7 cellular contexts compared by ENCODE assay signal in genomic region chr7:2853552-2853951, GRCh38. TPM values are rescaled to one million over a fixed set of nuclear protein-coding genes. Genes with fewer than 3 reads are reported as not detected.
DNase-seq lines count a peak whose midpoint lies in the region; ATAC-seq, FAIRE-seq and TF ChIP-seq lines count a peak whose summit lies in the region.
"Not testable (repeated sequence)": the region's sequence is repeated elsewhere in the genome, so short reads cannot be mapped to it uniquely, and the experiment has no call there.

No MANE protein-coding gene starts in this region.

- H3K79me2 ChIP-seq in astrocyte (ENCODE audit: insufficient read depth, low read length); endothelial cell of umbilical vein (ENCODE audit: control insufficient read depth, insufficient read depth, low read length); osteoblast (ENCODE audit: insufficient read depth, low read length): not testable (repeated sequence)

- H2BK20ac ChIP-seq in IMR-90 (ENCODE audit: low read depth, low read length) = not testable (repeated sequence)

- not testable (repeated sequence) for ATAC-seq in IMR-90 (ENCODE audit: low read depth)
- peak; percentile 78 to 81 for ATAC-seq in stimulated activated naive B cell treated with anti-CD40 and anti-IgM and Interleukin-4, amounts not matched to agents 10 μg/mL and 1 μg/mL and 100 μg/mL, for 72 hours (replicated peaks)

- not testable (repeated sequence) for H3K9me3 Mint-ChIP-seq in astrocyte (ENCODE audit: unreplicated experiment); stimulated activated naive B cell treated with anti-CD40 and anti-IgM and Interleukin-4, amounts not matched to agents 10 μg/mL and 1 μg/mL and 100 μg/mL, for 72 hours

- not testable (repeated sequence) for H3K4me3 Mint-ChIP-seq in astrocyte (ENCODE audit: unreplicated experiment); stimulated activated naive B cell treated with anti-CD40 and anti-IgM and Interleukin-4, amounts not matched to agents 10 μg/mL and 1 μg/mL and 100 μg/mL, for 72 hours

- peak overlapping the region; percentile 34 for H3K27ac Mint-ChIP-seq in astrocyte (ENCODE audit: unreplicated experiment)
- H3K27ac Mint-ChIP-seq in stimulated activated naive B cell treated with anti-CD40 and anti-IgM and Interleukin-4, amounts not matched to agents 10 μg/mL and 1 μg/mL and 100 μg/mL, for 72 hours = not testable (repeated sequence)

- H3K14ac ChIP-seq in IMR-90 (replicated peaks; ENCODE audit: low read depth, low read length) = 0 out of 2 replicates have a peak overlapping the region, but pooled peaks have one; percentile 24

- not testable (repeated sequence) for H3K36me3 ChIP-seq in IMR-90 (ENCODE audit: control insufficient read depth, insufficient read depth, low read length); astrocyte (ENCODE audit: insufficient read depth, low read length); endothelial cell of umbilical vein (ENCODE audit: control insufficient read depth in 2 of 2, extremely low read depth in 1 of 2, insufficient read depth in 2 of 2, low read length in 2 of 2); right atrium auricular region; osteoblast (ENCODE audit: insufficient read depth, low read length)

- H3K4me1 ChIP-seq in IMR-90 (ENCODE audit: control insufficient read depth, insufficient read depth, low read length); astrocyte (ENCODE audit: insufficient read depth, low read length); endothelial cell of umbilical vein (ENCODE audit: control insufficient read depth, extremely low read depth, insufficient read depth, low read length); right atrium auricular region: not testable (repeated sequence)
- H3K4me1 ChIP-seq in osteoblast (ENCODE audit: insufficient read depth, low read length) = peaks cover 12% of the 10 kb centered on the region

- not testable (repeated sequence) for DNase-seq in GM12891 (ENCODE audit: insufficient read length, low spot score); IMR-90; astrocyte (ENCODE audit: low read depth); endothelial cell of umbilical vein (ENCODE audit: low read depth, low spot score); right atrium auricular region (ENCODE audit: low spot score); osteoblast (ENCODE audit: insufficient read length, low spot score, missing footprints); stimulated activated naive B cell treated with anti-CD40 and anti-IgM and Interleukin-4, amounts not matched to agents 10 μg/mL and 1 μg/mL and 100 μg/mL, for 72 hours

- not testable (repeated sequence) for H3K4ac ChIP-seq in IMR-90 (ENCODE audit: low read depth, low read length)

- not testable (repeated sequence) for H3K4me2 ChIP-seq in IMR-90 (ENCODE audit: low read depth, low read length); astrocyte (ENCODE audit: low read length); endothelial cell of umbilical vein (ENCODE audit: insufficient read depth, low read length)
- peak overlapping the region; percentile 39 for H3K4me2 ChIP-seq in osteoblast (ENCODE audit: insufficient read depth, low read length)

- H3K27ac ChIP-seq in IMR-90 (ENCODE audit: insufficient read depth, low read length); astrocyte (ENCODE audit: low read depth, low read length); endothelial cell of umbilical vein (ENCODE audit: insufficient read depth, low read depth, low read length): not testable (repeated sequence)
- peak overlapping the region; percentile 4 to 56 for H3K27ac ChIP-seq in right atrium auricular region
- peak overlapping the region; percentile 21 for H3K27ac ChIP-seq in osteoblast (ENCODE audit: low read depth, low read length)

- not testable (repeated sequence) for H3K36me3 Mint-ChIP-seq in astrocyte (ENCODE audit: low read depth, unreplicated experiment); stimulated activated naive B cell treated with anti-CD40 and anti-IgM and Interleukin-4, amounts not matched to agents 10 μg/mL and 1 μg/mL and 100 μg/mL, for 72 hours

- not testable (repeated sequence) for H3K9me1 ChIP-seq in IMR-90 (ENCODE audit: insufficient read depth, low read length); endothelial cell of umbilical vein (replicated peaks; ENCODE audit: control insufficient read depth, extremely low read depth, insufficient read depth, low read length)

- dilution Hi-C loops in IMR-90 (cut with HindIII; ENCODE audit: low sequenced_read_pairs, unreplicated experiment); endothelial cell of umbilical vein (cut with MboI; ENCODE audit: extremely low pct_ligation_motif_present, low sequenced_read_pairs): not testable (repeated sequence)

- H2AK5ac ChIP-seq in IMR-90 (ENCODE audit: low read depth, low read length) = not testable (repeated sequence)

- WGBS in IMR-90 (ENCODE audit: extremely low coverage in 2 of 2, insufficient read length in 1 of 2), 2 experiments = no CpG with 5 or more reads among the region's 4 CpGs

- H2BK5ac ChIP-seq in IMR-90 (ENCODE audit: low read depth, low read length, poor library complexity, severe bottlenecking) = not testable (repeated sequence)

- not testable (repeated sequence) for H4K91ac ChIP-seq in IMR-90 (ENCODE audit: insufficient read depth, low read depth, low read length)

- H3K27me3 Mint-ChIP-seq in astrocyte (ENCODE audit: low read depth, unreplicated experiment); stimulated activated naive B cell treated with anti-CD40 and anti-IgM and Interleukin-4, amounts not matched to agents 10 μg/mL and 1 μg/mL and 100 μg/mL, for 72 hours: not testable (repeated sequence)

- intact Hi-C loops in IMR-90 (cut with micrococcal nuclease); endothelial cell of umbilical vein (cut with micrococcal nuclease): not testable (repeated sequence)

- not testable (repeated sequence) for BruUV-seq in IMR-90 (replicated peaks; lab: Mats Ljungman, UMichigan); endothelial cell of umbilical vein (replicated peaks; lab: Mats Ljungman, UMichigan)

- not testable (repeated sequence) for H2AFZ ChIP-seq in IMR-90 (replicated peaks; ENCODE audit: low read length, poor library complexity); astrocyte (ENCODE audit: low read depth, low read length); endothelial cell of umbilical vein (ENCODE audit: low read depth, low read length)
- H2AFZ ChIP-seq in osteoblast (ENCODE audit: low read length) = peak overlapping the region; percentile 74

- not testable (repeated sequence) for H4K5ac ChIP-seq in IMR-90 (ENCODE audit: low read depth, low read length)

- H2BK120ac ChIP-seq in IMR-90 (ENCODE audit: low read depth, low read length) = not testable (repeated sequence)

- FAIRE-seq in GM12891 (lab: Jason Lieb, UNC) = peak; percentile 41
- FAIRE-seq in astrocyte (lab: Jason Lieb, UNC) = not testable (repeated sequence)
- peak; percentile 33 for FAIRE-seq in endothelial cell of umbilical vein (lab: Jason Lieb, UNC)

- not testable (repeated sequence) for H3K56ac ChIP-seq in IMR-90 (ENCODE audit: extremely low read depth, insufficient read depth, low read length)

- not testable (repeated sequence) for TF ChIP-seq RAD21 in IMR-90 (IDR thresholded peaks at IDR 0.05; ENCODE audit: low read length)

- POLR2A ChIA-PET in IMR-90 (lab: Charles Lee; ENCODE audit: unreplicated experiment) = not testable (repeated sequence)
- POLR2A ChIA-PET in endothelial cell of umbilical vein (lab: Charles Lee) = interaction anchor here (0.7 kb wide), 1 partner anchor 143 kb away, joined by 3 read pairs; no protein-coding TSS in a partner anchor

- not testable (repeated sequence) for H3K4me3 ChIP-seq in IMR-90 (ENCODE audit: insufficient read depth, low read depth, low read length); astrocyte (ENCODE audit: insufficient read depth, low read depth, low read length); endothelial cell of umbilical vein (replicated peaks in 1 of 3; ENCODE audit: insufficient read depth in 1 of 3, low read depth in 1 of 3, low read length in 3 of 3); right atrium auricular region; osteoblast (ENCODE audit: insufficient read depth, low read length)

- not testable (repeated sequence) for H2AK9ac ChIP-seq in IMR-90 (replicated peaks; ENCODE audit: low read depth, low read length, poor library complexity)

- not testable (repeated sequence) for H3K18ac ChIP-seq in IMR-90 (ENCODE audit: low read depth, low read length)

- not testable (repeated sequence) for H3K27me3 ChIP-seq in IMR-90 (ENCODE audit: control insufficient read depth, insufficient read depth, low read length); astrocyte (ENCODE audit: insufficient read depth, low read length); endothelial cell of umbilical vein (ENCODE audit: control insufficient read depth in 2 of 2, insufficient read depth in 2 of 2, low read length in 2 of 2); right atrium auricular region; osteoblast (ENCODE audit: insufficient read depth, low read length)

- not testable (repeated sequence) for H2BK15ac ChIP-seq in IMR-90 (ENCODE audit: low read depth, low read length)

- H3K9ac ChIP-seq in IMR-90 (ENCODE audit: low read depth, low read length); astrocyte (ENCODE audit: low read length); endothelial cell of umbilical vein (replicated peaks; ENCODE audit: extremely low read depth, insufficient read depth, low read length): not testable (repeated sequence)

- not testable (repeated sequence) for TF ChIP-seq POLR2A in GM12891 (IDR thresholded peaks at IDR 0.05; ENCODE audit: low read depth, low read length); IMR-90 (IDR thresholded peaks at IDR 0.05; ENCODE audit: low read depth, low read length); endothelial cell of umbilical vein (IDR thresholded peaks at IDR 0.05; ENCODE audit: low read depth, low read length)

- H4K20me1 ChIP-seq in IMR-90 (ENCODE audit: insufficient read depth, low read length); astrocyte (ENCODE audit: insufficient read depth, low read length); endothelial cell of umbilical vein (replicated peaks; ENCODE audit: control insufficient read depth, extremely low read depth, insufficient read depth, low read length); osteoblast (ENCODE audit: insufficient read depth, low read length): not testable (repeated sequence)

- H3K23ac ChIP-seq in IMR-90 (ENCODE audit: low read depth, low read length) = not testable (repeated sequence)

- H4K8ac ChIP-seq in IMR-90 (ENCODE audit: low read depth in 2 of 2, low read length in 2 of 2) = peak overlapping the region in 1 of 2 experiments; percentile 62; a peak in 2 of 4 replicates

- in situ Hi-C loops in IMR-90 (cut with MboI; ENCODE audit: low sequenced_read_pairs) = loop anchor here (25.0 kb wide), 2 partner anchors 1784 to 1909 kb away; no protein-coding TSS in a partner anchor

- not testable (repeated sequence) for H3K9me3 ChIP-seq in IMR-90 (ENCODE audit: control insufficient read depth, insufficient read depth, low read length); astrocyte (ENCODE audit: insufficient read depth, low read depth, low read length); endothelial cell of umbilical vein (replicated peaks; ENCODE audit: control insufficient read depth, insufficient read depth, low read length); right atrium auricular region; osteoblast (ENCODE audit: low read depth, low read length)

- H3K79me1 ChIP-seq in IMR-90 (ENCODE audit: low read depth in 1 of 2, low read length in 2 of 2) = not testable (repeated sequence)

- not testable (repeated sequence) for H3K4me1 Mint-ChIP-seq in astrocyte (ENCODE audit: low read depth, unreplicated experiment); stimulated activated naive B cell treated with anti-CD40 and anti-IgM and Interleukin-4, amounts not matched to agents 10 μg/mL and 1 μg/mL and 100 μg/mL, for 72 hours

- CTCF ChIA-PET in IMR-90 (lab: Yijun Ruan, JAX) = interaction anchor here (0.6 kb wide), 1 partner anchor 434 kb away, joined by 3 read pairs; no protein-coding TSS in a partner anchor
- CTCF ChIA-PET in endothelial cell of umbilical vein (lab: Charles Lee) = interaction anchor here (0.9 kb wide), 1 partner anchor 16 kb away, joined by 3 read pairs; no protein-coding TSS in a partner anchor

- TF ChIP-seq CTCF in IMR-90 (conservative IDR thresholded peaks at IDR 0.05; ENCODE audit: low read depth, low read length); astrocyte (IDR thresholded peaks at IDR 0.05; ENCODE audit: insufficient read depth, low read depth, low read length); endothelial cell of umbilical vein (IDR thresholded peaks at IDR 0.05; ENCODE audit: extremely low read depth in 1 of 2, insufficient read depth in 1 of 2, low read depth in 1 of 2, low read length in 2 of 2); right atrium auricular region (IDR thresholded peaks at IDR 0.05); osteoblast (IDR thresholded peaks at IDR 0.05; ENCODE audit: extremely low read depth, low read depth, low read length): not testable (repeated sequence)

RNA-seq across cellular contexts. Expression of gene GNA12, which starts 9.4 kb away (rescaled TPM):
- 17.9 TPM for polyA plus RNA-seq in GM12891 (2012; ENCODE audit: low read depth, missing spikeins)
- total RNA-seq in IMR-90 (2012; rRNA removed) (14.3 and 14.4 TPM in 2 replicates), astrocyte (67.2 and 72.7 TPM in 2 replicates), endothelial cell of umbilical vein (56.0 and 63.0 TPM in 2 replicates), right atrium auricular region (10 to 100 TPM; 26.3 to 38.8 TPM), osteoblast (27.1 and 32.7 TPM in 2 replicates)
- polyA plus RNA-seq in IMR-90 (2012; rRNA removed) (89.0 and 93.9 TPM in 2 replicates), endothelial cell of umbilical vein (75.1 and 95.5 TPM in 2 replicates)
- 41.2 and 78.7 TPM in 2 replicates for polyA plus RNA-seq in IMR-90 (2012; cell fraction: cytosol; rRNA removed)
- polyA plus RNA-seq in IMR-90 (2012; cell fraction: nucleus; rRNA removed; ENCODE audit: low replicate concordance) = 60.2 and 62.3 TPM in 2 replicates
- 71.0 and 81.6 TPM in 2 replicates for polyA plus RNA-seq in endothelial cell of umbilical vein (2011; cell fraction: cytosol; rRNA removed)
- polyA plus RNA-seq in endothelial cell of umbilical vein (2011; cell fraction: nucleus; rRNA removed) = 43.9 and 56.3 TPM in 2 replicates
- polyA plus RNA-seq in endothelial cell of umbilical vein (2012) = 56.8 and 58.8 TPM in 2 replicates
- 106 TPM in 2 replicates for polyA minus RNA-seq in endothelial cell of umbilical vein
- 18.8 TPM for polyA minus RNA-seq in endothelial cell of umbilical vein (2011; cell fraction: cytosol; rRNA and poly(A)+ RNA removed)
- polyA minus RNA-seq in endothelial cell of umbilical vein (2011; cell fraction: nucleus; rRNA and poly(A)+ RNA removed) = 35.5 and 39.8 TPM in 2 replicates
